In genomic region chr3:65854606-65855304, GRCh38 we compare ENCODE assay signal across 1 cellular context.
TF ChIP-seq lines count a peak whose summit lies in the region.

No MANE protein-coding gene starts in this region.

TF ChIP-seq in IMR-90, 13 proteins besides CTCF, POLR2A, EP300 and RAD21:
- TF ChIP-seq CEBPB (IDR thresholded peaks at IDR 0.05; ENCODE audit: low read depth, low read length): peak; percentile 40; the same call in 1 of the 2 replicates
- no peak for TF ChIP-seq USF2 (IDR thresholded peaks at IDR 0.05; ENCODE audit: low read depth, low read length)
